Comparison of ENCODE assay signal across 19 cellular contexts in the genomic region with DNA sequence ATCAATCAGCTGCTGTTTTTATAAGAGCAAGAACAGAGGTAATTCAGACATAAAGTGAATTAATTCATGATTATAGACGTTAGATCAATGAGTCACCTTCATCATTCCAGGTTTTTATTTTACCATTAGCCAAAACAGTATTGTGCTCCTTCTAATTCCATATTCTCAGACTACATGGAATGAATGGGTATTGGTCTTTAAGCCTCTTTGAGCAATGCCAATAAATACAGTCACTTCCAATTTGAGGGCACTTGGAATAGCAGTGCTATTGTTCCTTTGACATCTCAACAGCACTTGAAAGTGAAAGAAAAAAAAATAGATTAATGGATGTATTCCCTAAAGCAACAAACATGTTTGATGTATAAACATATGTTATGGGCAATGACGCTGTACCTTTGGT.
"Had no signal": no experiment of that assay in that cellular context is flagged by ENCODE, and none has a peak within 500 bp of the region (broad histone marks: within the 10 kb centered on the region; RNA-seq: fewer than 3 reads in every experiment).

No MANE protein-coding gene starts in this region.

- DNase-seq: activated CD4-positive, alpha-beta T cell treated with anti-CD3 and anti-CD28 coated beads for 1 hour; activated CD4-positive, alpha-beta T cell treated with anti-CD3 and anti-CD28 coated beads, Interleukin-2, amount 50 U/mL, for 1 hour; activated CD8-positive, alpha-beta memory T cell treated with anti-CD3 and anti-CD28 coated beads for 24 hours; activated CD8-positive, alpha-beta memory T cell treated with anti-CD3 and anti-CD28 coated beads, Interleukin-2, amount 50 U/mL, for 4 hours; activated naive CD4-positive, alpha-beta T cell treated with Interleukin-2 at 50 U/mL for 16 hours; activated naive CD8-positive, alpha-beta T cell treated with anti-CD3 and anti-CD28 coated beads, Interleukin-2, amount 10 ng/mL, durations not matched to agents 7 days and 5 days; activated T-cell treated with anti-CD3 and anti-CD28 coated beads, Interleukin-2, amount 50 U/mL, for 4 hours; amniotic stem cell; colonic mucosa; esophagus squamous epithelium; gastrocnemius medialis; hypothalamus; left ventricle myocardium inferior; naive thymus-derived CD8-positive, alpha-beta T cell; small intestine; stimulated activated naive B cell treated with anti-CD40 and anti-IgM and Interleukin-4, amounts not matched to agents 10 μg/mL and 1 μg/mL and 100 μg/mL, for 72 hours; transverse colon had no signal

- H3K27me3 Mint-ChIP-seq: naive thymus-derived CD8-positive, alpha-beta T cell; stimulated activated naive B cell treated with anti-CD40 and anti-IgM and Interleukin-4, amounts not matched to agents 10 μg/mL and 1 μg/mL and 100 μg/mL, for 72 hours had no signal

- H3K4me3 Mint-ChIP-seq: activated naive CD8-positive, alpha-beta T cell treated with anti-CD3 and anti-CD28 coated beads, Interleukin-2, amount 10 ng/mL, durations not matched to agents 7 days and 5 days; activated T-cell treated with anti-CD3 and anti-CD28 coated beads, Interleukin-2, amount 50 U/mL, for 4 hours; mesothelial cell of epicardium; stimulated activated naive B cell treated with anti-CD40 and anti-IgM and Interleukin-4, amounts not matched to agents 10 μg/mL and 1 μg/mL and 100 μg/mL, for 72 hours had no signal

- H3K27ac Mint-ChIP-seq: activated naive CD8-positive, alpha-beta T cell treated with anti-CD3 and anti-CD28 coated beads, Interleukin-2, amount 10 ng/mL, durations not matched to agents 7 days and 5 days; mesothelial cell of epicardium; stimulated activated naive B cell treated with anti-CD40 and anti-IgM and Interleukin-4, amounts not matched to agents 10 μg/mL and 1 μg/mL and 100 μg/mL, for 72 hours had no signal

- H3K36me3 Mint-ChIP-seq: mesothelial cell of epicardium; stimulated activated naive B cell treated with anti-CD40 and anti-IgM and Interleukin-4, amounts not matched to agents 10 μg/mL and 1 μg/mL and 100 μg/mL, for 72 hours had no signal

- H3K9me3 Mint-ChIP-seq: activated T-cell treated with anti-CD3 and anti-CD28 coated beads, Interleukin-2, amount 50 U/mL, for 4 hours; activated T-helper 2 cell treated with anti-CD3 and anti-CD28 coated beads, Interferon-gamma antibody, Interleukin-2, Interleukin-4, amounts not matched to agents 10 μg/mL and 5 μg/mL and 100 μg/mL, durations not matched to agents 14 hours and 24 hours and 36 hours; mesothelial cell of epicardium; stimulated activated naive B cell treated with anti-CD40 and anti-IgM and Interleukin-4, amounts not matched to agents 10 μg/mL and 1 μg/mL and 100 μg/mL, for 72 hours had no signal
